In the genomic region with DNA sequence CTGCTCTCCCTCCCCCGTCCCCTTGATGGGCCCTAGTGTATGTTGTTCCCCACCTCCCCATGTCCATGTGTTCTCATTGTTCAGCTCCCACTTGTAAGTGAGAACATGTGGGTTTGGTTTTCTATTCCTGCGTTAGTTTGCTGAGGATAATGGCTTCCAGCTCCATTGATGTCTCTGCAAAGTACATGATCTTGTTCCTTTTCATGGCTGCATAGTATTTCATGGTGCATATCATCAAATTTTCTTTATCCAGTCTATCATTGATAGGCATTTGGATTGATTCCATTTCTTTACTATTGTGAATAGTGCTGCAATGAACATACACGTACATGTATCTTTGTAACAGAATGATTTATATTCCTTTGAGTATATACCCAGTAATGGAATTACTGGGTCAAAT, we compare ENCODE assay signal across 4 cellular contexts. TPM values are rescaled to one million over a fixed set of nuclear protein-coding genes. Genes with fewer than 3 reads are reported as not detected.
"Had no signal": no experiment of that assay in that cellular context is flagged by ENCODE, and none has a peak within 500 bp of the region (broad histone marks: within the 10 kb centered on the region; RNA-seq: fewer than 3 reads in every experiment).

No MANE protein-coding gene starts in this region.

RNA-seq across cellular contexts. Expression of a gene that starts 6.7 kb away (rescaled TPM):
- total RNA-seq: naive thymus-derived CD8-positive, alpha-beta T cell; natural killer cell; natural killer cell treated with Interleukin-12 subunit alpha and Interleukin-12 subunit beta and Interleukin-15 and Interleukin-18, amount 100 ng/mL, for 72 hours had no signal
- polyA plus RNA-seq: naive thymus-derived CD8-positive, alpha-beta T cell; smooth muscle cell had no signal
